3 cellular contexts compared by ENCODE assay signal in genomic region chr5:79256563-79256962, GRCh38.
TF ChIP-seq lines count a peak whose summit lies in the region.

No MANE protein-coding gene starts in this region.

TF ChIP-seq in GM23338, 12 proteins besides CTCF, POLR2A, EP300 and RAD21 (continued from another document and continues in another):
- TF ChIP-seq REST (IDR thresholded peaks at IDR 0.05; ENCODE audit: unreplicated experiment) = no peak
- TF ChIP-seq EZH2 (IDR thresholded peaks at IDR 0.05; ENCODE audit: low read depth, unreplicated experiment) = no peak

TF ChIP-seq in H1, 55 proteins besides CTCF, POLR2A, EP300 and RAD21 (continued from another document):
- TF ChIP-seq RBBP5 (IDR thresholded peaks at IDR 0.05; ENCODE audit: borderline replicate concordance, low read depth, low read length) (no peak), SP1 (IDR thresholded peaks at IDR 0.05; ENCODE audit: low read depth, low read length) (no peak), SIX5 (IDR thresholded peaks at IDR 0.05; ENCODE audit: low read depth, low read length) (no peak), GABPA (IDR thresholded peaks at IDR 0.05; ENCODE audit: borderline replicate concordance, insufficient read depth, low read length) (no peak), TCF12 (IDR thresholded peaks at IDR 0.05; ENCODE audit: low read depth, low read length) (peak; percentile 80; the same call in 1 of the 2 replicates)
- TF ChIP-seq, protein P1, sequence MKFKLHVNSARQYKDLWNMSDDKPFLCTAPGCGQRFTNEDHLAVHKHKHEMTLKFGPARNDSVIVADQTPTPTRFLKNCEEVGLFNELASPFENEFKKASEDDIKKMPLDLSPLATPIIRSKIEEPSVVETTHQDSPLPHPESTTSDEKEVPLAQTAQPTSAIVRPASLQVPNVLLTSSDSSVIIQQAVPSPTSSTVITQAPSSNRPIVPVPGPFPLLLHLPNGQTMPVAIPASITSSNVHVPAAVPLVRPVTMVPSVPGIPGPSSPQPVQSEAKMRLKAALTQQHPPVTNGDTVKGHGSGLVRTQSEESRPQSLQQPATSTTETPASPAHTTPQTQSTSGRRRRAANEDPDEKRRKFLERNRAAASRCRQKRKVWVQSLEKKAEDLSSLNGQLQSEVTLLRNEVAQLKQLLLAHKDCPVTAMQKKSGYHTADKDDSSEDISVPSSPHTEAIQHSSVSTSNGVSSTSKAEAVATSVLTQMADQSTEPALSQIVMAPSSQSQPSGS (IDR thresholded peaks at IDR 0.05; ENCODE audit: low read length) = no peak
TF ChIP-seq in H1: peak in this region for 1.

TF ChIP-seq in SK-N-SH treated with all-trans-retinoic acid at 6 μM for 48 hours, 23 proteins besides CTCF, POLR2A, EP300 and RAD21 (continued from another document):
- TF ChIP-seq BACH2 (CRISPR knock-in tag; IDR thresholded peaks at IDR 0.05; ENCODE audit: borderline replicate concordance) = no peak
- TF ChIP-seq PATZ1 (CRISPR knock-in tag; IDR thresholded peaks at IDR 0.05; ENCODE audit: borderline replicate concordance) = no peak
- TF ChIP-seq CSRNP3 (CRISPR knock-in tag; IDR thresholded peaks at IDR 0.05) = no peak
- TF ChIP-seq ZNF70 (CRISPR knock-in tag; IDR thresholded peaks at IDR 0.05) = no peak
- no peak for TF ChIP-seq CREB5 (CRISPR knock-in tag; IDR thresholded peaks at IDR 0.05; ENCODE audit: low read depth)
- TF ChIP-seq ZFP3 (CRISPR knock-in tag; IDR thresholded peaks at IDR 0.05) = no peak
- TF ChIP-seq, protein P2, sequence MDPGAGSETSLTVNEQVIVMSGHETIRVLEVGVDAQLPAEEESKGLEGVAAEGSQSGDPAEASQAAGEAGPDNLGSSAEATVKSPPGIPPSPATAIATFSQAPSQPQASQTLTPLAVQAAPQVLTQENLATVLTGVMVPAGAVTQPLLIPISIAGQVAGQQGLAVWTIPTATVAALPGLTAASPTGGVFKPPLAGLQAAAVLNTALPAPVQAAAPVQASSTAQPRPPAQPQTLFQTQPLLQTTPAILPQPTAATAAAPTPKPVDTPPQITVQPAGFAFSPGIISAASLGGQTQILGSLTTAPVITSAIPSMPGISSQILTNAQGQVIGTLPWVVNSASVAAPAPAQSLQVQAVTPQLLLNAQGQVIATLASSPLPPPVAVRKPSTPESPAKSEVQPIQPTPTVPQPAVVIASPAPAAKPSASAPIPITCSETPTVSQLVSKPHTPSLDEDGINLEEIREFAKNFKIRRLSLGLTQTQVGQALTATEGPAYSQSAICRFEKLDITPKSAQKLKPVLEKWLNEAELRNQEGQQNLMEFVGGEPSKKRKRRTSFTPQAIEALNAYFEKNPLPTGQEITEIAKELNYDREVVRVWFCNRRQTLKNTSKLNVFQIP (CRISPR knock-in tag; IDR thresholded peaks at IDR 0.05; ENCODE audit: borderline replicate concordance, low read depth) = no peak
- no peak for TF ChIP-seq ZNF8 (CRISPR knock-in tag; IDR thresholded peaks at IDR 0.05)
- TF ChIP-seq TOX (CRISPR knock-in tag; IDR thresholded peaks at IDR 0.05; ENCODE audit: borderline replicate concordance) = no peak
- no peak for TF ChIP-seq PPARA (CRISPR knock-in tag; IDR thresholded peaks at IDR 0.05; ENCODE audit: borderline replicate concordance)
